Comparison of ENCODE assay signal across 12 cellular contexts in the genomic region with DNA sequence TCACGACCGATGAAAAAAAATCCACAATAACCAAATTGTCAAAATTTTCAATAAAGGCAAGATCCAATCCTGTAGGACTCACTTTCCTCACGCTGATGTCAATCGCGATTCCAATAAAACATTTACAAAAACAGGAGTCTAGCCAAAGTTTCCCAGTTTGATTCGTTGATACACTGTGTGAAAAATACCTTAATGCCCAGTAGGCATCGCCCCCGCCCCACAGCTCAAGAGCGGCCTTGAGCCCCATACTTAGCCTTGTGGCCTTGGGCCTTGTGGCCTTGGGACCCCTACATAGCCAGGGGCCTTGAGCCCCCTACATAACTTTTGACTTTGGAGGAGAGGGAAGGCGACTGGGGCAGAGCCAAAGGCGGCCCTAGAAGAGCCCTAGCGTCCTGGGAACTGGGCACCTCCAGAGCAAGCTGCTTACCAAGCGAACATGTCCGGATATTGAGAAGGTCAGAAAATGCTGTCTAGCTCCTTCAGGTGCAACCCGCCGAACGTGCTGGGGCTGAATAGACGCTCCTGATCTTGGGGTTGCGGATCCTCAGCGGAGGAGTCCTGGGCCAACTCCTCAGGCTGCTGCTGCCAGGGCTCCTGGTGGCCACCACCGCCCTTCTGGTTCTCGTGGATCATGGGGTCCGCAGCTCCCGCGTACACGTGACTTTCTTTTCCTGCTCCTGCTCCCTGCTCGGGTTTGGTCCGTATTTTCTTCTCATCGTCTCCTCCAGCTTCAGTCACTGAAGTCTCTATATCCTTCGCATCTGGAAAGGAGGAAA.
DNase-seq lines count a peak whose midpoint lies in the region; ATAC-seq and TF ChIP-seq lines count a peak whose summit lies in the region.
"Had no signal": no experiment of that assay in that cellular context is flagged by ENCODE, and none has a peak within 500 bp of the region (broad histone marks: within the 10 kb centered on the region; RNA-seq: fewer than 3 reads in every experiment).

No MANE protein-coding gene starts in this region.

- H3K4me1 Mint-ChIP-seq in CD8-positive, alpha-beta memory T cell, result peaks cover 13 to 20% (median 17%) of the 10 kb centered on the region in 3 donors

- POLR2A ChIA-PET in CD8-positive, alpha-beta memory T cell (lab: Charles Lee), result no interaction called here

- H3K36me3 Mint-ChIP-seq in CD8-positive, alpha-beta memory T cell, result no peaks in the 10 kb centered on the region

- peak overlapping the region in 1 of 8 donors; percentile 55 for H3K27ac Mint-ChIP-seq in CD8-positive, alpha-beta memory T cell

- no peaks in the 10 kb centered on the region for H3K9me3 ChIP-seq in CD8-positive, alpha-beta memory T cell (ENCODE audit: low read length)
- H3K9me3 ChIP-seq in gastroesophageal sphincter, result no peaks in the 10 kb centered on the region
- no peaks in the 10 kb centered on the region for H3K9me3 ChIP-seq in parathyroid adenoma (ENCODE audit: control insufficient read depth, low read length)
- H3K9me3 ChIP-seq in testis, result no peaks in the 10 kb centered on the region
- H3K9me3 ChIP-seq: SJCRH30 had no signal

- CTCF ChIA-PET in CD8-positive, alpha-beta memory T cell (lab: Charles Lee), result interaction anchor here (0.8 to 1.5 kb wide), 2 partner anchors 21 to 67 kb away, joined by 3 to 4 read pairs; no protein-coding TSS in a partner anchor

- no peak overlapping the region for H2AFZ ChIP-seq in parathyroid adenoma

- intact Hi-C loops in testis (cut with DNase I; ENCODE audit: low total_unique reads), result no loop called here

- ATAC-seq in gastroesophageal sphincter, result peak; percentile 19

- H3K4me2 ChIP-seq in parathyroid adenoma (ENCODE audit: low read length), result peak overlapping the region; percentile 62

- H3K79me2 ChIP-seq in parathyroid adenoma, result no peaks in the 10 kb centered on the region

- peaks cover 11% of the 10 kb centered on the region for H3K27me3 ChIP-seq in CD8-positive, alpha-beta memory T cell (ENCODE audit: insufficient read depth, low read length, poor library complexity, severe bottlenecking)
- peaks cover 47% of the 10 kb centered on the region for H3K27me3 ChIP-seq in gastroesophageal sphincter
- no peaks in the 10 kb centered on the region for H3K27me3 ChIP-seq in parathyroid adenoma (ENCODE audit: control insufficient read depth, insufficient read depth, low read length)
- H3K27me3 ChIP-seq in testis, result no peaks in the 10 kb centered on the region

- no peaks in the 10 kb centered on the region for H3K36me3 ChIP-seq in CD8-positive, alpha-beta memory T cell (ENCODE audit: insufficient read depth, low read length)
- no peaks in the 10 kb centered on the region for H3K36me3 ChIP-seq in gastroesophageal sphincter
- H3K36me3 ChIP-seq in parathyroid adenoma (ENCODE audit: control insufficient read depth, insufficient read depth, low read length), result no peaks in the 10 kb centered on the region
- H3K36me3 ChIP-seq in testis (ENCODE audit: low read depth, missing control alignments), result no peaks in the 10 kb centered on the region
- H3K36me3 ChIP-seq: SJCRH30 had no signal

- H3K4me3 ChIP-seq in CD8-positive, alpha-beta memory T cell (ENCODE audit: low read length), result no peak overlapping the region
- H3K4me3 ChIP-seq in LNCaP clone FGC (ENCODE audit: low read depth, low read length), result peak overlapping the region; percentile 44
- peak overlapping the region in 1 of 2 donors; percentile 35 for H3K4me3 ChIP-seq in gastroesophageal sphincter
- H3K4me3 ChIP-seq in parathyroid adenoma (ENCODE audit: low read depth, low read length), result peak overlapping the region; percentile 34
- H3K4me3 ChIP-seq in testis, result no peak overlapping the region
- H3K4me3 ChIP-seq: SJCRH30 had no signal

- WGBS in gastroesophageal sphincter (ENCODE audit: low coverage in 1 of 2), 2 donors, result 40 to 55% methylated on average over 9 to 18 of the region's 30 CpGs
- WGBS in testis, 2 donors, result 20 to 21% methylated on average over 24 to 30 of the region's 30 CpGs

- H3K27me3 Mint-ChIP-seq in CD8-positive, alpha-beta memory T cell, result peaks cover 17 to 36% of the 10 kb centered on the region in 2 donors

- no peaks in the 10 kb centered on the region for H3K9me3 Mint-ChIP-seq in CD8-positive, alpha-beta memory T cell

- TF ChIP-seq CTCF in LNCaP clone FGC (IDR thresholded peaks at IDR 0.05; ENCODE audit: control insufficient read depth, extremely low read depth, insufficient read depth), result no peak
- no peak for TF ChIP-seq CTCF in gastroesophageal sphincter (IDR thresholded peaks at IDR 0.05)
- no peak for TF ChIP-seq CTCF in parathyroid adenoma (IDR thresholded peaks at IDR 0.05)
- TF ChIP-seq CTCF in testis (IDR thresholded peaks at IDR 0.05), result no peak

- no peak for TF ChIP-seq EP300 in gastroesophageal sphincter (IDR thresholded peaks at IDR 0.05)

- H3K4me1 ChIP-seq in CD8-positive, alpha-beta memory T cell (ENCODE audit: insufficient read depth, low read length), result no peaks in the 10 kb centered on the region
- H3K4me1 ChIP-seq in gastroesophageal sphincter, result peaks cover 0 to 15% (median 0%) of the 10 kb centered on the region in 3 donors
- no peaks in the 10 kb centered on the region for H3K4me1 ChIP-seq in parathyroid adenoma
- no peaks in the 10 kb centered on the region for H3K4me1 ChIP-seq in testis
- H3K4me1 ChIP-seq: SJCRH30 had no signal

- H3K27ac ChIP-seq in CD8-positive, alpha-beta memory T cell (ENCODE audit: low read depth, low read length), result no peak overlapping the region
- H3K27ac ChIP-seq in gastroesophageal sphincter (no peak overlapping the region), parathyroid adenoma (no peak overlapping the region), testis (no peak overlapping the region)
- H3K27ac ChIP-seq: SJCRH30 had no signal

- peak overlapping the region; percentile 48 to 86 (median 74) for H3K4me3 Mint-ChIP-seq in CD8-positive, alpha-beta memory T cell

- DNase-seq in CD8-positive, alpha-beta memory T cell, result no peak
- DNase-seq in LNCaP clone FGC (ENCODE audit: low read depth) (no peak), A172 (ENCODE audit: low spot score) (no peak), NCI-H1436 (lab: John Stamatoyannopoulos, UW) (no peak), testis (no peak), NAMALWA (ENCODE audit: low spot score) (no peak)
- DNase-seq: cerebellar nuclear complex; DMS 273 treated with DMSO at 0.1 percent for 48 hours; SJCRH30; stimulated activated CD4-positive, alpha-beta T cell treated with anti-CD3 and anti-CD28 coated beads, Interleukin-2, amount 100 ng/mL, for 24 hours had no signal

- no peak overlapping the region for H3K9ac ChIP-seq in parathyroid adenoma

- TF ChIP-seq POLR2A in gastroesophageal sphincter (IDR thresholded peaks at IDR 0.05) (no peak), testis (IDR thresholded peaks at IDR 0.05) (no peak)

Comparison
In these comparisons a context has a peak if more than half of its experiments do, and no peak if none do; other contexts are left out.
1. H3K4me3 ChIP-seq: peak in LNCaP clone FGC (single experiment) and parathyroid adenoma (single experiment); none in CD8-positive, alpha-beta memory T cell (single experiment) and testis (0 of 2).